In the genomic region with DNA sequence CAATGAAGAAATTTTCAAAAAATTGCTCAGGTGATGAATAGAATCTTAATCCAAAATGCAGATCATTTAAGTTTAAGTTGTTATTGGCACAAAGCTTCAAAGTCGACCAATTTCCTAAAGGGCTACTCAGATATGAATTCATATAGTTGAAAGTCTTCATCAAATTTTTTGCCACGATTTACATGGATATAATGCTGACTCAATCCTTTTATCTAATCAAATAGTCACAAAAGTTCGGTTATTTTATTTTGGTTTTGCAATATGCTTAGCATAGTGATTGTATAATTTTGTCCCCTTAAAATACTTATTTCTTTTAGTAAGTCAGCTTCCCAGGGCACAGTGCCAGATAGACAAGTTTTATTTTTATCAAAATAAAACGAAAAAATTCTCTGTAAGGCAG, we compare ENCODE assay signal across 6 cellular contexts.
"Had no signal": no experiment of that assay in that cellular context is flagged by ENCODE, and none has a peak within 500 bp of the region (broad histone marks: within the 10 kb centered on the region; RNA-seq: fewer than 3 reads in every experiment).

No MANE protein-coding gene starts in this region.

- ATAC-seq: K562 had no signal

- H3K27ac ChIP-seq: HL-60, KMS-11 had no signal

- FAIRE-seq: HTR-8/SVneo, K562 had no signal

- H3K4me2 ChIP-seq: KMS-11 had no signal

- DNase-seq: KBM-7, KG1 had no signal

- H3K9ac ChIP-seq: KMS-11 had no signal

- H3K4me3 ChIP-seq: K562 had no signal
